Comparison of ENCODE assay signal across 8 cellular contexts in the genomic region with DNA sequence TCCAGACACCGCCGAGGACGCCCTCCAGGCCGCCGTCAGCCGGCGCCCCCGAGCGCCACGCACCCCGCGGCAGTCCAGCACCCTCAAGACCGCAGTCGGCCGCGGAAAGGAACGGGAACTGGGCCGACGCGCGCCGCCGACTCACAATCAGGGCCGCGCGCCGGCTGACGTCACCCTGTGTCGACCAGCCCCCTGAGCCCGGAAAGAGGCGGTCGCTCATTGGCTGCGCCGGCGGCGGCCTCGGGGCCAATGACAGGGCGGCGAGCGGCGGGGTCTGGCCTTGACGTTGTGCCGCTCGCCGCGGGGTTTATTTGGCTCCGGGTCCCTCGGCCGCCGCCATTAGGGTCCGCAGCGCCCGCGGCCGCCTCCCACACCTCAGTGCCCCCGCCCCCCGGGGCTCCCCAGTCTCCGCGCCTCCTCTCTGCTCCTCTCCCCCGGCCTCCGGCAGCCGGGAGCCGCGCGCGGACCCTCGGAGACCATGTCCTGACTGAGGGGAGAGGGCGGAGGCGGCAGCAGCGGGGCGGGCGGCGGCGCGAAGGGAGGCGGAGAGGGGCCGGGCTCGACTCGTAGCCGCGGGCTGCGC. TPM values are rescaled to one million over a fixed set of nuclear protein-coding genes. Genes with fewer than 3 reads are reported as not detected.
A peak's percentile ranks its signal among the peaks of the same experiment; 100 is the strongest.
DNase-seq lines count a peak whose midpoint lies in the region; ATAC-seq and TF ChIP-seq lines count a peak whose summit lies in the region.

No MANE protein-coding gene starts in this region.

- peak; percentile 61 to 98 (median 94) for DNase-seq in C1 segment of cervical spinal cord (lab: John Stamatoyannopoulos, UW)
- peak; percentile 95 for DNase-seq in NCI-H69 (lab: John Stamatoyannopoulos, UW)
- peak; percentile 93 for DNase-seq in activated CD4-positive, alpha-beta T cell treated with anti-CD3 and anti-CD28 coated beads, Interleukin-2, amount 50 U/mL, for 24 hours (ENCODE audit: low read depth in 1 of 2, low spot score in 1 of 2)
- DNase-seq in left lung = peak; percentile 98 to 99
- DNase-seq in stimulated activated CD4-positive, alpha-beta T cell treated with anti-CD3 and anti-CD28 coated beads, Interleukin-2, amount 100 ng/mL, for 4 hours (ENCODE audit: low read depth) = peak; percentile 95

- no peaks in the 10 kb centered on the region for H3K9me3 Mint-ChIP-seq in dendritic cell treated with granulocyte-macrophage colony-stimulating factor and Interleukin-4, amounts not matched to agents 40 ng/mL and 50 ng/mL, for 4 days

- peak overlapping the region; percentile 75 to 76 for H3K4me3 ChIP-seq in left lung

- H3K9me3 ChIP-seq in left lung = no peaks in the 10 kb centered on the region

- peaks cover 10 to 53% of the 10 kb centered on the region in 2 donors for H3K4me1 ChIP-seq in left lung

- H3K27ac Mint-ChIP-seq in dendritic cell treated with granulocyte-macrophage colony-stimulating factor and Interleukin-4, amounts not matched to agents 40 ng/mL and 50 ng/mL, for 4 days = peak overlapping the region; percentile 91

- H3K36me3 Mint-ChIP-seq in dendritic cell treated with granulocyte-macrophage colony-stimulating factor and Interleukin-4, amounts not matched to agents 40 ng/mL and 50 ng/mL, for 4 days (ENCODE audit: low read depth) = peaks cover 5% of the 10 kb centered on the region

- peak overlapping the region; percentile 76 for H3K4me3 Mint-ChIP-seq in dendritic cell treated with granulocyte-macrophage colony-stimulating factor and Interleukin-4, amounts not matched to agents 40 ng/mL and 50 ng/mL, for 4 days

- no peaks in the 10 kb centered on the region for H3K27me3 Mint-ChIP-seq in dendritic cell treated with granulocyte-macrophage colony-stimulating factor and Interleukin-4, amounts not matched to agents 40 ng/mL and 50 ng/mL, for 4 days

- H3K27ac ChIP-seq in left lung = peak overlapping the region; percentile 97

- TF ChIP-seq CTCF in left lung (IDR thresholded peaks at IDR 0.05) = no peak

- peak; percentile 94 for ATAC-seq in GM19328 (IDR thresholded peaks at IDR 0.05; ENCODE audit: unreplicated experiment)
- ATAC-seq in HG03469 (IDR thresholded peaks at IDR 0.05; ENCODE audit: unreplicated experiment) = peak; percentile 95
- ATAC-seq in left lung = peak; percentile 98

- intact Hi-C loops in dendritic cell treated with granulocyte-macrophage colony-stimulating factor and Interleukin-4, amounts not matched to agents 40 ng/mL and 50 ng/mL, for 4 days (cut with micrococcal nuclease) = loop anchor here (5.0 to 10.0 kb wide), 4 partner anchors 124 to 382 kb away; a partner anchor contains a TSS
- intact Hi-C loops in left lung (cut with DNase I) = no loop called here

- no peaks in the 10 kb centered on the region for H3K27me3 ChIP-seq in left lung

- peaks cover 55% of the 10 kb centered on the region for H3K4me1 Mint-ChIP-seq in dendritic cell treated with granulocyte-macrophage colony-stimulating factor and Interleukin-4, amounts not matched to agents 40 ng/mL and 50 ng/mL, for 4 days (ENCODE audit: low read depth)

- H3K36me3 ChIP-seq in left lung = no peaks in the 10 kb centered on the region

RNA-seq across cellular contexts. Expression of a gene that starts 25.2 kb away (rescaled TPM):
- 10 to 100 TPM; 15.3 to 15.5 TPM for total RNA-seq in left lung

Comparison
In these comparisons a context has a peak if more than half of its experiments do, and no peak if none do; other contexts are left out.
1. Peak in every context shown above with its lines: DNase-seq, ATAC-seq, H3K4me3 ChIP-seq and H3K27ac ChIP-seq.